In genomic region chr1:24541711-24542346, GRCh38 we compare ENCODE assay signal across 1 cellular context.
A peak's percentile ranks its signal among the peaks of the same experiment; 100 is the strongest.
TF ChIP-seq lines count a peak whose summit lies in the region.

No MANE protein-coding gene starts in this region.

TF ChIP-seq in K562, 482 proteins besides CTCF, POLR2A, EP300 and RAD21:
- TF ChIP-seq HDAC2 (IDR thresholded peaks at IDR 0.05): no peak
- TF ChIP-seq CBX3 (IDR thresholded peaks at IDR 0.05; ENCODE audit: borderline replicate concordance in 1 of 2, low read length in 2 of 2): 0 out of 3 replicates have a peak, but pooled peaks of 1 of the 2 experiments have one; percentile 48
- peak; percentile 67 for TF ChIP-seq CTCFL (IDR thresholded peaks at IDR 0.05; ENCODE audit: borderline replicate concordance, insufficient read depth, low read depth, low read length, poor library complexity, severe bottlenecking)
- TF ChIP-seq SMC3 (conservative IDR thresholded peaks at IDR 0.05; ENCODE audit: insufficient read depth, low read depth, low read length): peak; percentile 40; the same call in 1 of the 2 replicates
- TF ChIP-seq CBX1 (IDR thresholded peaks at IDR 0.05; ENCODE audit: low read depth): peak; percentile 82
- no peak for TF ChIP-seq SMARCA5 (IDR thresholded peaks at IDR 0.05)
- no peak for TF ChIP-seq HMG20A (CRISPR knock-in tag; conservative IDR thresholded peaks at IDR 0.05)
- TF ChIP-seq CHD4 (IDR thresholded peaks at IDR 0.05; ENCODE audit: insufficient read depth, insufficient replicate concordance, low read depth, low read length, poor library complexity, severe bottlenecking): peak; percentile 47
- 0 out of 2 replicates have a peak, but pooled peaks have one; percentile 17 for TF ChIP-seq DEAF1 (CRISPR knock-in tag; IDR thresholded peaks at IDR 0.05)
- TF ChIP-seq ADNP (tag; IDR thresholded peaks at IDR 0.05): peak; percentile 69
- peak; percentile 6; the same call in 1 of the 2 replicates for TF ChIP-seq NFIC (IDR thresholded peaks at IDR 0.05)
TF ChIP-seq in K562: peak in this region for 8.
